ENCODE assay signal across 25 cellular contexts in the genomic region with DNA sequence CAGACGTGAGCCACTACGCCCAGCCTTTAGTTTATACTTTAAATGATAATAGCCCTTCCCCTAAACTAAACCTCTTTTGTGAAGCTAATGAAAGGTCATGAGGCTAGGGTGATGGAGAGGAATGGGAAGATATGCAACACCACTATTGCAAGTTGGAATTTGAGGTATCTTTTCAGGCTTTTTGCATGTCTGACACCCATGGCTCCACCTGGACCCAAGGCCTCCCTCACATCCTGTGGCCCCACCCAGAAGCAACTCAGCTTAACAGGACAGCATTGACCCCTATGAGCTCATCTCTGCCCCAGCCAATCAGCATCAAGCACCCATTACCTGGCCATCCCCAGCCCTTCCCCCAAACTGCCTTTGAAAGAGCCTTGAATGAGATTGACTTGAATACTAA.
"Had no signal": no experiment of that assay in that cellular context is flagged by ENCODE, and none has a peak within 500 bp of the region (broad histone marks: within the 10 kb centered on the region; RNA-seq: fewer than 3 reads in every experiment).

No MANE protein-coding gene starts in this region.

- H3K27ac ChIP-seq: dorsolateral prefrontal cortex, epithelial cell of prostate, gastrocnemius medialis, left lung, ovary, psoas muscle, sigmoid colon, stomach, thyroid gland had no signal

- H3K36me3 ChIP-seq: gastrocnemius medialis, left lung, ovary, sigmoid colon, stomach, thyroid gland had no signal

- H3K27me3 ChIP-seq: dorsolateral prefrontal cortex, gastrocnemius medialis, left lung, ovary, sigmoid colon, stomach, thyroid gland had no signal

- H3K4me1 ChIP-seq: gastrocnemius medialis, left lung, psoas muscle, sigmoid colon, stomach, thyroid gland had no signal

- H3K4me1 Mint-ChIP-seq: stimulated activated effector memory CD8-positive, alpha-beta T cell treated with anti-CD3 and anti-CD28 coated beads, Interleukin-12 subunit alpha, Interleukin-12 subunit beta, amount 100 ng/mL, for 72 hours had no signal

- H3K4me3 Mint-ChIP-seq: naive thymus-derived CD8-positive, alpha-beta T cell; nephron progenitor cell; stimulated activated effector memory CD8-positive, alpha-beta T cell treated with anti-CD3 and anti-CD28 coated beads, Interleukin-12 subunit alpha, Interleukin-12 subunit beta, amount 100 ng/mL, for 72 hours had no signal

- H3K27ac Mint-ChIP-seq: naive thymus-derived CD8-positive, alpha-beta T cell; nephron progenitor cell; stimulated activated effector memory CD8-positive, alpha-beta T cell treated with anti-CD3 and anti-CD28 coated beads, Interleukin-12 subunit alpha, Interleukin-12 subunit beta, amount 100 ng/mL, for 72 hours had no signal

- ATAC-seq: esophagus mucosa; gastrocnemius medialis; left cardiac atrium; left lung; naive thymus-derived CD8-positive, alpha-beta T cell; psoas muscle; right cardiac atrium; stimulated activated effector memory CD8-positive, alpha-beta T cell treated with anti-CD3 and anti-CD28 coated beads, Interleukin-12 subunit alpha, Interleukin-12 subunit beta, amount 100 ng/mL, for 72 hours had no signal

- DNase-seq: dorsolateral prefrontal cortex; effector CD4-positive, alpha-beta T cell; foreskin fibroblast; gastrocnemius medialis; head of caudate nucleus; left cardiac atrium; left lung; mesenchymal stem cell; naive thymus-derived CD8-positive, alpha-beta T cell; nephron progenitor cell; occipital lobe; ovary; posterior cingulate gyrus; psoas muscle; right cardiac atrium; sigmoid colon; stimulated activated CD4-positive, alpha-beta T cell treated with anti-CD3 and anti-CD28 coated beads, Interleukin-2, amount 100 ng/mL, for 24 hours; stimulated activated CD4-positive, alpha-beta T cell treated with anti-CD3 and anti-CD28 coated beads, Interleukin-4, amount 100 ng/mL, for 24 hours; stimulated activated naive CD4-positive, alpha-beta T cell treated with Interleukin-2 at 50 U/mL for 16 hours; stomach; thyroid gland; trophoblast cell had no signal

- H3K9me3 ChIP-seq: gastrocnemius medialis, left lung, ovary, psoas muscle, sigmoid colon, stomach, thyroid gland had no signal

- H3K4me3 ChIP-seq: dorsolateral prefrontal cortex, gastrocnemius medialis, left lung, ovary, psoas muscle, sigmoid colon, stomach, thyroid gland had no signal

- H3K36me3 Mint-ChIP-seq: naive thymus-derived CD8-positive, alpha-beta T cell; stimulated activated effector memory CD8-positive, alpha-beta T cell treated with anti-CD3 and anti-CD28 coated beads, Interleukin-12 subunit alpha, Interleukin-12 subunit beta, amount 100 ng/mL, for 72 hours had no signal
